Comparison of ENCODE assay signal across 11 cellular contexts in the genomic region with DNA sequence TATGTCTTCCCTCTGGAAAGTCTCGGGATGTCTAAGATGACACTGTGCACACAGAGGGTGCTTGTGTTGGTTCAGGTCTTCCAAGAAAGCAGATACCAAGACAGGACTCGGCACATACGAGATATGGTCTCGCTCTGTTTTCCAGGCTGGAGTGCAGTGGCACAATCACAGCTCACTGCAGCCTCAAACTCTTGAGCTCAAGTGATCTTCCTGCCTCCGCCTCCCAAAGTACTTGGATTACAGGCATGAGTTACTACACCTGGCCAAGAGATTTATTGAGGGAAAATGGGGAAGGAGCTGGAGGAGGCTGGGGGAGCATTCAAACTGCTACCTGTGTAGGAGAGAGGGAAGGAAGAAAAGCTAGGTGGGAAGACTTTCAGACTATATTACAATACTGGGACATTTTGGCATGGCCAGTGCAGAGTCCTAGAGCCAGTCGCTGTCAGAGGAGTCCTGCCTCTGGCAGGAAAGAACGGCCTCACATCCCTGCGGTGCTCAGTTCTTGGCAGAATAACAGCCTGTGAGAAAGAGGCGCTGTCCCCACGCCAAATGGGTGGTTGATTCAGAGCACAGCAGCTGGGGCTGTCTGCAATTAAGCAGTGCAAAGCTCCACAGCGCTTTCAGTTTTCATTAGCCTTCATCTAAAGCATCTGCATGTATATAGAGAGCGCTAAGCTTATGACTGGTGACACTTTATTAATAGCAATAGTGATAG. TPM values are rescaled to one million over a fixed set of nuclear protein-coding genes. Genes with fewer than 3 reads are reported as not detected.
DNase-seq lines count a peak whose midpoint lies in the region; ATAC-seq lines count a peak whose summit lies in the region.
"Had no signal": no experiment of that assay in that cellular context is flagged by ENCODE, and none has a peak within 500 bp of the region (broad histone marks: within the 10 kb centered on the region; RNA-seq: fewer than 3 reads in every experiment).

No MANE protein-coding gene starts in this region.

- H3K27ac Mint-ChIP-seq in activated T-helper 2 cell treated with anti-CD3 and anti-CD28 coated beads, Interferon-gamma antibody, Interleukin-2, Interleukin-4, amounts not matched to agents 10 μg/mL and 5 μg/mL and 100 μg/mL, durations not matched to agents 14 hours and 24 hours and 36 hours: no peak overlapping the region
- H3K27ac Mint-ChIP-seq: B cell had no signal

- no peaks in the 10 kb centered on the region for H3K9me3 Mint-ChIP-seq in activated T-helper 2 cell treated with anti-CD3 and anti-CD28 coated beads, Interferon-gamma antibody, Interleukin-2, Interleukin-4, amounts not matched to agents 10 μg/mL and 5 μg/mL and 100 μg/mL, durations not matched to agents 14 hours and 24 hours and 36 hours

- H3K4me1 Mint-ChIP-seq in activated T-helper 2 cell treated with anti-CD3 and anti-CD28 coated beads, Interferon-gamma antibody, Interleukin-2, Interleukin-4, amounts not matched to agents 10 μg/mL and 5 μg/mL and 100 μg/mL, durations not matched to agents 14 hours and 24 hours and 36 hours (ENCODE audit: low read depth): no peaks in the 10 kb centered on the region
- H3K4me1 Mint-ChIP-seq: B cell had no signal

- intact Hi-C loops in Right ventricle myocardium inferior (cut with DNase I): no loop called here
- intact Hi-C loops in cardiac septum (cut with DNase I): no loop called here
- intact Hi-C loops in activated T-helper 2 cell treated with anti-CD3 and anti-CD28 coated beads, Interferon-gamma antibody, Interleukin-2, Interleukin-4, amounts not matched to agents 10 μg/mL and 5 μg/mL and 100 μg/mL, durations not matched to agents 14 hours and 24 hours and 36 hours (cut with micrococcal nuclease): no loop called here

- H3K36me3 Mint-ChIP-seq in activated T-helper 2 cell treated with anti-CD3 and anti-CD28 coated beads, Interferon-gamma antibody, Interleukin-2, Interleukin-4, amounts not matched to agents 10 μg/mL and 5 μg/mL and 100 μg/mL, durations not matched to agents 14 hours and 24 hours and 36 hours (ENCODE audit: low read depth): no peaks in the 10 kb centered on the region

- no peaks in the 10 kb centered on the region for H3K27me3 Mint-ChIP-seq in activated T-helper 2 cell treated with anti-CD3 and anti-CD28 coated beads, Interferon-gamma antibody, Interleukin-2, Interleukin-4, amounts not matched to agents 10 μg/mL and 5 μg/mL and 100 μg/mL, durations not matched to agents 14 hours and 24 hours and 36 hours (ENCODE audit: low read depth)

- H3K4me3 Mint-ChIP-seq in activated T-helper 2 cell treated with anti-CD3 and anti-CD28 coated beads, Interferon-gamma antibody, Interleukin-2, Interleukin-4, amounts not matched to agents 10 μg/mL and 5 μg/mL and 100 μg/mL, durations not matched to agents 14 hours and 24 hours and 36 hours (ENCODE audit: low read depth): no peak overlapping the region
- H3K4me3 Mint-ChIP-seq: B cell had no signal

- peak; percentile 98 for ATAC-seq in Right ventricle myocardium inferior

- DNase-seq in Right ventricle myocardium inferior (ENCODE audit: missing footprints): peak; percentile 82
- no peak for DNase-seq in cardiac septum (ENCODE audit: low spot score)
- peak; percentile 11 for DNase-seq in cerebellar cortex (ENCODE audit: low spot score)
- peak; percentile 74 for DNase-seq in midbrain (lab: John Stamatoyannopoulos, UW)
- DNase-seq in NCI-H345 (lab: John Stamatoyannopoulos, UW): no peak
- no peak for DNase-seq in HuH-7 (ENCODE audit: low spot score)
- no peak for DNase-seq in activated T-helper 2 cell treated with anti-CD3 and anti-CD28 coated beads, Interferon-gamma antibody, Interleukin-2, Interleukin-4, amounts not matched to agents 10 μg/mL and 5 μg/mL and 100 μg/mL, durations not matched to agents 14 hours and 24 hours and 36 hours (ENCODE audit: low spot score)
- DNase-seq in activated T-cell treated with anti-CD3 and anti-CD28 coated beads, Interleukin-2, amount 50 U/mL, for 1 hour: no peak
- DNase-seq: PC-9 had no signal

RNA-seq across cellular contexts. Expression of a gene that starts 18.3 kb away (rescaled TPM):
- not detected for total RNA-seq in Right ventricle myocardium inferior
- not detected for total RNA-seq in cardiac septum
- total RNA-seq in activated T-helper 2 cell treated with anti-CD3 and anti-CD28 coated beads, Interferon-gamma antibody, Interleukin-2, Interleukin-4, amounts not matched to agents 10 μg/mL and 5 μg/mL and 100 μg/mL, durations not matched to agents 14 hours and 24 hours and 36 hours: not detected in 2 replicates
- total RNA-seq: B cell, glomerular endothelial cell, PC-9 had no signal

Comparison
In these comparisons a context has a peak if more than half of its experiments do, and no peak if none do; other contexts are left out.
1. DNase-seq: peak in Right ventricle myocardium inferior (single experiment), cerebellar cortex (single experiment) and midbrain (single experiment); none in cardiac septum (single experiment), NCI-H345 (single experiment), HuH-7 (single experiment), activated T-helper 2 cell treated with anti-CD3 and anti-CD28 coated beads, Interferon-gamma antibody, Interleukin-2, Interleukin-4, amounts not matched to agents 10 μg/mL and 5 μg/mL and 100 μg/mL, durations not matched to agents 14 hours and 24 hours and 36 hours (single experiment) and activated T-cell treated with anti-CD3 and anti-CD28 coated beads, Interleukin-2, amount 50 U/mL, for 1 hour (single experiment).